In the genomic region with DNA sequence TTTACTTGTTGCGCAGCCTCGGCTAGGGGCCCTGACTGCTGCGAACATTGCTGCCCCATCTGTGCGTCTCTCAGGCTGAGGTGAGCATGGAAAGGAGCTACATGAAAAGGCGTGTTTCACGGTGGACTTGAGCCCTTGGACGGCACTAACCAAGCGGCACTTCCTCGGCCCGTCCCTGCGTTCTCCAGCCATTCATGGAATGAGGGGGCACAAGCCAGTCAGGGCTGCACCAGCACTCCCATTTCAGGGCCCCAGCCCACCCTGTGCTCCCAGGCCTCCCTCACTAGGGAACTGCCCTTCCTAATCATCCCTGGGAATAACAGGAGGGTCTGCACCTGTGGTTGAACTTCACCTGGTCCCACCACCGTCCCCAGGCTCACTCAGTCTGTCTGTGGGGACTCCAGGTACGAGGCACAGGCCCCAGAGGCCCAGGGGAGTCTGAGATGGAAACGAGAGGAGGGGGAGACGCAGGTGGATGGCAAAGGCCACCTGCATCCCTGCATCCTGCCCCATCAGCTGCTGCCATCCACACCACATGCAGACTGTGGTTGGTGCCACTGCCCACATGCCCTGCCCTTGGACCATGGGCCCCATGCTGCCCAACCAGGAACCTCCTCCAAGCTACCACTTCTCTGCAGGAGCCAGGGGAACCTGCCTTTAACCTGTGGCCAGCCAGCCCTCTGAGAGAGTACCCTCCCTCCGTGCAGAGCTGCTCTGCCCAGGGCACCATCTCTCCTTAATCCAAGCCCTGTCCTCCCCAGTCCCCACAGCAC, we compare ENCODE assay signal across 16 cellular contexts.
"Had no signal": no experiment of that assay in that cellular context is flagged by ENCODE, and none has a peak within 500 bp of the region (broad histone marks: within the 10 kb centered on the region; RNA-seq: fewer than 3 reads in every experiment).

No MANE protein-coding gene starts in this region.

- H3K4me1 Mint-ChIP-seq: activated naive CD8-positive, alpha-beta T cell treated with anti-CD3 and anti-CD28 coated beads, Interleukin-2, amount 10 ng/mL, durations not matched to agents 7 days and 5 days had no signal

- H3K27ac Mint-ChIP-seq: activated naive CD8-positive, alpha-beta T cell treated with anti-CD3 and anti-CD28 coated beads, Interleukin-2, amount 10 ng/mL, durations not matched to agents 7 days and 5 days had no signal

- H3K27me3 ChIP-seq: dorsolateral prefrontal cortex, esophagus squamous epithelium, tibial nerve had no signal

- H3K27ac ChIP-seq: dorsolateral prefrontal cortex, esophagus squamous epithelium, tibial nerve had no signal

- ATAC-seq: left colon; mucosa of descending colon; naive thymus-derived CD8-positive, alpha-beta T cell; SK-N-SH treated with all-trans-retinoic acid at 6 μM for 48 hours had no signal

- H3K9me3 ChIP-seq: mucosa of descending colon had no signal

- DNase-seq: activated CD4-positive, alpha-beta T cell treated with anti-CD3 and anti-CD28 coated beads, Interleukin-2, amount 50 U/mL, for 4 hours; activated effector memory CD4-positive, alpha-beta T cell treated with Interleukin-2 at 50 U/mL for 16 hours; activated naive CD8-positive, alpha-beta T cell treated with anti-CD3 and anti-CD28 coated beads, Interleukin-2, amount 10 ng/mL, durations not matched to agents 7 days and 5 days; anterior cingulate cortex; esophagus squamous epithelium; foreskin fibroblast; glutamatergic neuron; mucosa of descending colon; naive thymus-derived CD8-positive, alpha-beta T cell; stimulated activated CD4-positive, alpha-beta T cell treated with anti-CD3 and anti-CD28 coated beads, Interleukin-4, amount 100 ng/mL, for 1 hour; stimulated activated CD8-positive, alpha-beta memory T cell treated with anti-CD3 and anti-CD28 coated beads, Interleukin-4, amount 100 ng/mL, for 48 hours; T-helper 2 cell had no signal

- H3K4me3 Mint-ChIP-seq: activated naive CD8-positive, alpha-beta T cell treated with anti-CD3 and anti-CD28 coated beads, Interleukin-2, amount 10 ng/mL, durations not matched to agents 7 days and 5 days; naive thymus-derived CD8-positive, alpha-beta T cell had no signal

- H3K4me1 ChIP-seq: tibial nerve had no signal

- H3K27me3 Mint-ChIP-seq: activated naive CD8-positive, alpha-beta T cell treated with anti-CD3 and anti-CD28 coated beads, Interleukin-2, amount 10 ng/mL, durations not matched to agents 7 days and 5 days; naive thymus-derived CD8-positive, alpha-beta T cell had no signal

- H3K4me3 ChIP-seq: dorsolateral prefrontal cortex, esophagus squamous epithelium, mucosa of descending colon, tibial nerve had no signal
